ENCODE assay signal across 27 cellular contexts in the genomic region with DNA sequence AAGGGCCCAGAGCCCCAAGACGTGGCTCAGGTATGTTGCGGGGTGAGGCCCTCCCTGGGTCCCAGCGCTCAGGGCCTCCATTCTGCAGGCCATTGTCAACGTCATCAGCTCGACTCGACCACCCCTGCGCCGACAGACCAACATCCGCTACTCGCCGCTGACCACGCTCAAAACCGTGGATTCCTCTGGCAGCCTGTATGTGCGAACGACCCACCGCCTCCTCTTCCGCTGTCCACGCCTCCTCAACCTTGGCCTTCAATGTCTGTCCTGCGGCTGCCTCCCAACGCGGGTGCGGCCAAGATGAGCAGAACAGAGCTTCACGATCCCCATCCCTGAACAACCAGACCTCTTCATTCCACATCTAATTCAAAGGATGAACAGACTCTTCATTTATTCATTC. TPM values are rescaled to one million over a fixed set of nuclear protein-coding genes. Genes with fewer than 3 reads are reported as not detected.
"Had no signal": no experiment of that assay in that cellular context is flagged by ENCODE, and none has a peak within 500 bp of the region (broad histone marks: within the 10 kb centered on the region; RNA-seq: fewer than 3 reads in every experiment).

No MANE protein-coding gene starts in this region.

- ATAC-seq: heart left ventricle; naive thymus-derived CD4-positive, alpha-beta T cell; stimulated activated naive B cell treated with anti-CD40 and anti-IgM and Interleukin-4, amounts not matched to agents 10 μg/mL and 1 μg/mL and 100 μg/mL, for 72 hours had no signal

- H3K4me3 ChIP-seq: coronary artery, dorsolateral prefrontal cortex, heart left ventricle, ovary, prostate gland, right lobe of liver, stomach, thoracic aorta, transverse colon had no signal

- H3K27ac ChIP-seq: coronary artery, dorsolateral prefrontal cortex, heart left ventricle, ovary, prostate gland, right lobe of liver, stomach, thoracic aorta, transverse colon had no signal

- DNase-seq: dorsolateral prefrontal cortex; effector CD8-positive, alpha-beta T cell; heart left ventricle; hippocampal formation; kidney glomerular epithelial cell; naive thymus-derived CD4-positive, alpha-beta T cell; nephron progenitor cell; ovary; retina; right lobe of liver; stimulated activated CD4-positive, alpha-beta T cell treated with anti-CD3 and anti-CD28 coated beads, Interleukin-4, amount 100 ng/mL, for 24 hours; stimulated activated naive B cell treated with anti-CD40 and anti-IgM and Interleukin-4, amounts not matched to agents 10 μg/mL and 1 μg/mL and 100 μg/mL, for 72 hours; stomach; substantia nigra; transverse colon had no signal

- H3K27ac Mint-ChIP-seq: naive thymus-derived CD4-positive, alpha-beta T cell; nephron progenitor cell; stimulated activated naive B cell treated with anti-CD40 and anti-IgM and Interleukin-4, amounts not matched to agents 10 μg/mL and 1 μg/mL and 100 μg/mL, for 72 hours had no signal

- H3K4me1 ChIP-seq: heart left ventricle, prostate gland, stomach, transverse colon had no signal

- H3K36me3 Mint-ChIP-seq: naive thymus-derived CD4-positive, alpha-beta T cell; stimulated activated naive B cell treated with anti-CD40 and anti-IgM and Interleukin-4, amounts not matched to agents 10 μg/mL and 1 μg/mL and 100 μg/mL, for 72 hours had no signal

- H3K9me3 Mint-ChIP-seq: nephron progenitor cell had no signal

- H3K36me3 ChIP-seq: heart left ventricle, ovary, prostate gland, right lobe of liver, stomach, thoracic aorta, transverse colon had no signal

- H3K27me3 ChIP-seq: ovary, right lobe of liver had no signal

- H3K4me1 Mint-ChIP-seq: naive thymus-derived CD4-positive, alpha-beta T cell; nephron progenitor cell; stimulated activated naive B cell treated with anti-CD40 and anti-IgM and Interleukin-4, amounts not matched to agents 10 μg/mL and 1 μg/mL and 100 μg/mL, for 72 hours had no signal

- H3K9me3 ChIP-seq: heart left ventricle, ovary, prostate gland, right lobe of liver, stomach, thoracic aorta, transverse colon had no signal

- H3K4me3 Mint-ChIP-seq: naive thymus-derived CD4-positive, alpha-beta T cell; nephron progenitor cell; stimulated activated naive B cell treated with anti-CD40 and anti-IgM and Interleukin-4, amounts not matched to agents 10 μg/mL and 1 μg/mL and 100 μg/mL, for 72 hours had no signal

RNA-seq across cellular contexts. Expression of gene RDH8, which starts 8.2 kb away (rescaled TPM):
- total RNA-seq: cerebellum; dorsolateral prefrontal cortex; fibroblast of lung; frontal cortex; glomerular endothelial cell; heart left ventricle; liver; lung microvascular endothelial cell; mesenteric fat pad; naive thymus-derived CD4-positive, alpha-beta T cell; ovary; prostate gland; right lobe of liver; stomach; thoracic aorta; transverse colon; ureter had no signal
- polyA plus RNA-seq: esophagus; heart left ventricle; liver; naive thymus-derived CD4-positive, alpha-beta T cell; ovary; stomach had no signal

RNA-seq across cellular contexts. Expression of gene COL5A3, which starts 11.1 kb away (rescaled TPM):
- polyA plus RNA-seq: naive thymus-derived CD4-positive, alpha-beta T cell had no signal
